7 cellular contexts compared by ENCODE assay signal in genomic region chr21:10413247-10414120, GRCh38.
DNase-seq lines count a peak whose midpoint lies in the region; FAIRE-seq and TF ChIP-seq lines count a peak whose summit lies in the region.
"Not testable (repeated sequence)": the region's sequence is repeated elsewhere in the genome, so short reads cannot be mapped to it uniquely, and the experiment has no call there.

No MANE protein-coding gene starts in this region.

- peak; percentile 38 for TF ChIP-seq POLR2A in H54 (IDR thresholded peaks at IDR 0.05; ENCODE audit: low read depth, low read length)

- not testable (repeated sequence) for H2BK120ac ChIP-seq in neuronal stem cell (ENCODE audit: low read depth, low read length)

- H3K4me2 ChIP-seq in neuronal stem cell (ENCODE audit: insufficient read depth, low read length, poor library complexity, severe bottlenecking): not testable (repeated sequence)

- in situ Hi-C loops in SK-MEL-5 (cut with HindIII; ENCODE audit: low pct_unique_long_range_greater_than_20kb, low sequenced_read_pairs): not testable (repeated sequence)

- peak overlapping the region; percentile 30 for H2AFZ ChIP-seq in neuronal stem cell (ENCODE audit: low read length)

- not testable (repeated sequence) for H3K27me3 ChIP-seq in endodermal cell (ENCODE audit: control insufficient read depth, insufficient read depth, low read length, poor library complexity, severe bottlenecking); neuronal stem cell (ENCODE audit: control insufficient read depth in 3 of 3, insufficient read depth in 3 of 3, low read depth in 1 of 3, low read length in 3 of 3)

- not testable (repeated sequence) for H3K18ac ChIP-seq in neuronal stem cell (ENCODE audit: low read length)

- not testable (repeated sequence) for H2BK12ac ChIP-seq in neuronal stem cell (ENCODE audit: low read length)

- not testable (repeated sequence) for H3K27ac ChIP-seq in endodermal cell (ENCODE audit: low read depth, low read length); neuronal stem cell (replicated peaks; ENCODE audit: low read length)

- H3K9me3 ChIP-seq in endodermal cell (ENCODE audit: control insufficient read depth, low read length) (peaks cover 68% of the 10 kb centered on the region), neuronal stem cell (replicated peaks in 1 of 2; ENCODE audit: control insufficient read depth in 2 of 2, insufficient read depth in 1 of 2, low read depth in 1 of 2, low read length in 2 of 2) (peaks cover 0 to 28% of the 10 kb centered on the region in 2 donors)

- not testable (repeated sequence) for H3K27ac Mint-ChIP-seq in endodermal cell

- not testable (repeated sequence) for H2BK5ac ChIP-seq in neuronal stem cell (ENCODE audit: low read length)

- H3K36me3 Mint-ChIP-seq in endodermal cell (ENCODE audit: low read depth): not testable (repeated sequence)

- not testable (repeated sequence) for H2BK15ac ChIP-seq in neuronal stem cell (ENCODE audit: low read length)

- not testable (repeated sequence) for TF ChIP-seq EP300 in Ishikawa (IDR thresholded peaks at IDR 0.05; ENCODE audit: borderline replicate concordance)

- not testable (repeated sequence) for H4K8ac ChIP-seq in neuronal stem cell (ENCODE audit: low read depth, low read length)

- WGBS in endodermal cell (ENCODE audit: insufficient coverage in 1 of 2, insufficient read length in 1 of 2), 2 experiments: 85 to 86% methylated on average over 16 to 31 of the region's 31 CpGs
- WGBS in neuronal stem cell (ENCODE audit: extremely low coverage in 2 of 2, insufficient read length in 2 of 2, insufficient replicate concordance in 1 of 2), 2 donors: no CpG with 5 or more reads among the region's 31 CpGs

- not testable (repeated sequence) for H3K27me3 Mint-ChIP-seq in endodermal cell (ENCODE audit: insufficient read depth)

- H3K9me3 Mint-ChIP-seq in endodermal cell: not testable (repeated sequence)

- not testable (repeated sequence) for FAIRE-seq in H54 (lab: Jason Lieb, UNC)

- H3K4me1 Mint-ChIP-seq in endodermal cell: not testable (repeated sequence)

- H3K4me3 ChIP-seq in endodermal cell (ENCODE audit: low read length) (peak overlapping the region; percentile 31), neuronal stem cell (ENCODE audit: low read length in 2 of 2) (peak overlapping the region in 1 of 2 donors; percentile 11)

- H3K36me3 ChIP-seq in endodermal cell (ENCODE audit: control insufficient read depth, insufficient read depth, low read length); neuronal stem cell (replicated peaks in 1 of 2; ENCODE audit: control insufficient read depth in 2 of 2, insufficient read depth in 2 of 2, low read length in 2 of 2): not testable (repeated sequence)

- DNase-seq in Daoy (ENCODE audit: low read depth) (peak; percentile 80), SK-MEL-5 (ENCODE audit: low read depth, low spot score) (peak; percentile 62), islet precursor cell (peak; percentile 54)
- not testable (repeated sequence) for DNase-seq in H54 (ENCODE audit: insufficient read length, low spot score); endodermal cell; neuronal stem cell (ENCODE audit: low spot score)

- not testable (repeated sequence) for H2AK5ac ChIP-seq in neuronal stem cell (ENCODE audit: low read depth, low read length)

- not testable (repeated sequence) for H3K9ac ChIP-seq in endodermal cell (ENCODE audit: extremely low read depth, low read length, poor library complexity, severe bottlenecking); neuronal stem cell (ENCODE audit: low read depth, low read length, poor library complexity)

- not testable (repeated sequence) for H3K14ac ChIP-seq in neuronal stem cell (ENCODE audit: low read length)

- H3K4me1 ChIP-seq in endodermal cell (ENCODE audit: control insufficient read depth, insufficient read depth, low read length); neuronal stem cell (ENCODE audit: control insufficient read depth in 2 of 2, insufficient read depth in 1 of 2, low read depth in 1 of 2, low read length in 2 of 2): not testable (repeated sequence)

- TF ChIP-seq CTCF in endodermal cell (conservative IDR thresholded peaks at IDR 0.05): not testable (repeated sequence)

- not testable (repeated sequence) for H3K4ac ChIP-seq in neuronal stem cell (ENCODE audit: low read length)

- not testable (repeated sequence) for H4K91ac ChIP-seq in neuronal stem cell (ENCODE audit: low read depth, low read length, poor library complexity)

- not testable (repeated sequence) for H3K79me1 ChIP-seq in neuronal stem cell (ENCODE audit: low read depth, low read length)

- H3K4me3 Mint-ChIP-seq in endodermal cell: not testable (repeated sequence)

- TF ChIP-seq RAD21 in Ishikawa (IDR thresholded peaks at IDR 0.05; ENCODE audit: low read depth): not testable (repeated sequence)

- peak overlapping the region; percentile 45 for H3K23ac ChIP-seq in neuronal stem cell (ENCODE audit: low read depth, low read length, poor library complexity)

TF ChIP-seq in Ishikawa, 13 proteins besides CTCF, POLR2A, EP300 and RAD21:
- 0 out of 2 replicates have a peak, but pooled peaks have one; percentile 18 for TF ChIP-seq FOXM1 (IDR thresholded peaks at IDR 0.05; ENCODE audit: borderline replicate concordance, low read depth)
- TF ChIP-seq EGR1 (IDR thresholded peaks at IDR 0.05): peak; percentile 95
- peak; percentile 83 for TF ChIP-seq TAF1 (IDR thresholded peaks at IDR 0.05; ENCODE audit: low read depth)
- 0 out of 2 replicates have a peak, but pooled peaks have one; percentile 47 for TF ChIP-seq TCF12 (IDR thresholded peaks at IDR 0.05; ENCODE audit: low read depth)
- peak; percentile 99 for TF ChIP-seq YY1 (IDR thresholded peaks at IDR 0.05; ENCODE audit: low read depth)
- TF ChIP-seq, protein P1, sequence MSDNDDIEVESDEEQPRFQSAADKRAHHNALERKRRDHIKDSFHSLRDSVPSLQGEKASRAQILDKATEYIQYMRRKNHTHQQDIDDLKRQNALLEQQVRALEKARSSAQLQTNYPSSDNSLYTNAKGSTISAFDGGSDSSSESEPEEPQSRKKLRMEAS (IDR thresholded peaks at IDR 0.05): peak; percentile 79
- TF ChIP-seq TEAD4 (IDR thresholded peaks at IDR 0.05): peak; percentile 96
